In genomic region chr12:131896811-131897270, GRCh38 we compare ENCODE assay signal across 8 cellular contexts. TPM values are rescaled to one million over a fixed set of nuclear protein-coding genes. Genes with fewer than 3 reads are reported as not detected.
A peak's percentile ranks its signal among the peaks of the same experiment; 100 is the strongest.
DNase-seq lines count a peak whose midpoint lies in the region; ATAC-seq and TF ChIP-seq lines count a peak whose summit lies in the region.

No MANE protein-coding gene starts in this region.

- H3K23me2 ChIP-seq in H9 (ENCODE audit: insufficient read length, low read depth, low read length, poor library complexity, severe bottlenecking): peaks cover 7% of the 10 kb centered on the region

- H3K36me3 Mint-ChIP-seq in H9 (ENCODE audit: insufficient read depth in 1 of 3, low read depth in 3 of 3): peaks cover 9 to 16% (median 13%) of the 10 kb centered on the region in 3 experiments; a peak in 6 of 7 replicates
- no peaks in the 10 kb centered on the region for H3K36me3 Mint-ChIP-seq in activated T-helper 17 cell treated with anti-CD3 and anti-CD28 coated beads, Interleukin-2, amount 50 U/mL, for 72 hours (ENCODE audit: low read depth)

- H3K27me3 ChIP-seq in H9 (ENCODE audit: insufficient read depth, low read length) (no peaks in the 10 kb centered on the region), right cardiac atrium (ENCODE audit: control insufficient read depth, insufficient read depth) (no peaks in the 10 kb centered on the region), skeletal muscle tissue (ENCODE audit: control insufficient read depth in 3 of 3, insufficient read depth in 3 of 3, low read length in 3 of 3) (no peaks in the 10 kb centered on the region)

- H3K4ac ChIP-seq in H9 (ENCODE audit: low read depth, low read length): no peak overlapping the region; the same call in 1 of the 2 replicates

- H3K9me3 ChIP-seq in H9 (ENCODE audit: control insufficient read depth, low read depth, low read length) (no peaks in the 10 kb centered on the region), right cardiac atrium (ENCODE audit: control insufficient read depth, low read length) (no peaks in the 10 kb centered on the region), skeletal muscle tissue (ENCODE audit: control insufficient read depth in 3 of 3, low read length in 3 of 3) (no peaks in the 10 kb centered on the region)

- intact Hi-C loops in right cardiac atrium (cut with DNase I): loop anchor here in 1 of 4 donors (5.0 kb wide), 1 partner anchor 50 kb away; the partner anchor contains the start of gene EP400

- H3K14ac ChIP-seq in H9 (ENCODE audit: insufficient read depth, low read length): no peak overlapping the region; the same call in 1 of the 2 replicates

- no peak overlapping the region for H3T11ph ChIP-seq in H9 (ENCODE audit: low read length)

- H3K27ac Mint-ChIP-seq in H9: peak overlapping the region in 1 of 3 experiments; percentile 55; a peak in 2 of 7 replicates
- peak overlapping the region; percentile 43 for H3K27ac Mint-ChIP-seq in activated T-helper 17 cell treated with anti-CD3 and anti-CD28 coated beads, Interleukin-2, amount 50 U/mL, for 72 hours

- H3K4me2 ChIP-seq in H9 (ENCODE audit: insufficient read depth, insufficient read length, low read length): peak overlapping the region; percentile 7

- H3K9me3 Mint-ChIP-seq in H9: peaks cover 0 to under 1% of the 10 kb centered on the region in 2 experiments; a peak in 2 of 5 replicates
- no peaks in the 10 kb centered on the region for H3K9me3 Mint-ChIP-seq in activated T-helper 17 cell treated with anti-CD3 and anti-CD28 coated beads, Interleukin-2, amount 50 U/mL, for 72 hours

- H2BK5ac ChIP-seq in H9 (ENCODE audit: insufficient read length, low read length): no peak overlapping the region

- no peak overlapping the region for H3K4me3 ChIP-seq in right cardiac atrium (ENCODE audit: low read length)
- H3K4me3 ChIP-seq in skeletal muscle tissue (ENCODE audit: low read length in 3 of 3): peak overlapping the region; percentile 80 to 88 (median 88)

- H3K4me3 Mint-ChIP-seq in H9: peak overlapping the region; percentile 70 to 75
- H3K4me3 Mint-ChIP-seq in activated T-helper 17 cell treated with anti-CD3 and anti-CD28 coated beads, Interleukin-2, amount 50 U/mL, for 72 hours: peak overlapping the region; percentile 78

- peaks cover 11 to 30% of the 10 kb centered on the region in 2 experiments for H3K4me1 Mint-ChIP-seq in H9
- H3K4me1 Mint-ChIP-seq in activated T-helper 17 cell treated with anti-CD3 and anti-CD28 coated beads, Interleukin-2, amount 50 U/mL, for 72 hours: no peaks in the 10 kb centered on the region

- no peaks in the 10 kb centered on the region for H3K79me1 ChIP-seq in H9 (ENCODE audit: insufficient read depth, low read depth, low read length, poor library complexity, severe bottlenecking)

- no peak overlapping the region for H3K23ac ChIP-seq in H9 (ENCODE audit: insufficient read length, low read depth, low read length)

- no peak overlapping the region for H2AK5ac ChIP-seq in H9 (ENCODE audit: insufficient read length, low read length)

- no peaks in the 10 kb centered on the region for H3K79me2 ChIP-seq in H9 (ENCODE audit: insufficient read depth, low read length)

- peak overlapping the region; percentile 68; the same call in 1 of the 2 replicates for H2BK15ac ChIP-seq in H9 (ENCODE audit: low read depth, low read length)

- H2BK12ac ChIP-seq in H9 (ENCODE audit: insufficient read length, low read depth, low read length): peak overlapping the region; percentile 77

- H4K91ac ChIP-seq in H9 (ENCODE audit: insufficient read length, low read depth, low read length): peak overlapping the region; percentile 59

- no peak overlapping the region for H4K5ac ChIP-seq in H9 (ENCODE audit: insufficient read length, low read depth, low read length)

- H2AFZ ChIP-seq in H9 (ENCODE audit: low read length): no peak overlapping the region

- no peak for TF ChIP-seq CTCF in H9 (conservative IDR thresholded peaks at IDR 0.05)

- no peak overlapping the region for H4K8ac ChIP-seq in H9 (replicated peaks; ENCODE audit: insufficient read length, low read depth, low read length)

- WGBS in H9 (ENCODE audit: extremely low coverage, insufficient read length, low lambda C conversion rate): no CpG with 5 or more reads among the region's 14 CpGs
- 61% methylated on average over 14 of the region's 14 CpGs for WGBS in right cardiac atrium

- peaks cover 9 to 16% (median 9%) of the 10 kb centered on the region in 3 donors for H3K36me3 ChIP-seq in skeletal muscle tissue (ENCODE audit: control insufficient read depth in 3 of 3, insufficient read depth in 3 of 3, low read length in 3 of 3)

- H3K4me1 ChIP-seq in H9 (ENCODE audit: insufficient read depth, low read length): no peaks in the 10 kb centered on the region
- peaks cover 3% of the 10 kb centered on the region for H3K4me1 ChIP-seq in right cardiac atrium (ENCODE audit: control insufficient read depth, insufficient read depth, low read length)
- H3K4me1 ChIP-seq in skeletal muscle tissue (ENCODE audit: control insufficient read depth in 3 of 3, insufficient read depth in 3 of 3, low read length in 3 of 3): peaks cover 41 to 47% (median 45%) of the 10 kb centered on the region in 3 donors

- H3K27ac ChIP-seq in H9 (ENCODE audit: insufficient read length, low read depth, low read length) (no peak overlapping the region), right cardiac atrium (ENCODE audit: low read length) (peak overlapping the region; percentile 95), skeletal muscle tissue (ENCODE audit: low read depth, low read length) (peak overlapping the region; percentile 100)

- DNase-seq in H9 (no peak), right cardiac atrium (peak; percentile 91 to 96 (median 96)), T-helper 9 cell (no peak), SW480 (ENCODE audit: low spot score) (no peak), C1 segment of cervical spinal cord (lab: John Stamatoyannopoulos, UW) (no peak)

- no peak for ATAC-seq in activated T-helper 17 cell treated with anti-CD3 and anti-CD28 coated beads, Interleukin-2, amount 50 U/mL, for 72 hours (replicated peaks)
- ATAC-seq in right cardiac atrium (peak; percentile 80 to 84), GM21381 (IDR thresholded peaks at IDR 0.05; ENCODE audit: unreplicated experiment) (no peak)

- no peak overlapping the region for H2BK120ac ChIP-seq in H9 (ENCODE audit: low read depth, low read length, poor library complexity, severe bottlenecking)

- H4K20me1 ChIP-seq in H9 (ENCODE audit: control insufficient read depth, insufficient read depth, insufficient read length): no peaks in the 10 kb centered on the region

- H2BK20ac ChIP-seq in H9 (ENCODE audit: low read depth, low read length, poor library complexity, severe bottlenecking): no peak overlapping the region

- H3K9ac ChIP-seq in H9 (ENCODE audit: extremely low read depth, insufficient read length, low read length) (peak overlapping the region; percentile 18), skeletal muscle tissue (ENCODE audit: low read depth in 1 of 3, low read length in 3 of 3) (peak overlapping the region; percentile 23 to 98 (median 97))

- H3K56ac ChIP-seq in H9 (ENCODE audit: insufficient read length, low read depth, low read length): no peak overlapping the region

- H3K18ac ChIP-seq in H9 (ENCODE audit: insufficient read length, low read depth, low read length): peak overlapping the region; percentile 41

- H3K27me3 Mint-ChIP-seq in H9 (ENCODE audit: low read depth): no peaks in the 10 kb centered on the region
- H3K27me3 Mint-ChIP-seq in activated T-helper 17 cell treated with anti-CD3 and anti-CD28 coated beads, Interleukin-2, amount 50 U/mL, for 72 hours: no peaks in the 10 kb centered on the region

RNA-seq across cellular contexts. Expression of gene ULK1, which starts 2.4 kb away (rescaled TPM):
- 52.7 and 57.2 TPM in 2 replicates for total RNA-seq in H9 (2021)
- 10 to 100 TPM; 14.7 to 21.5 TPM for total RNA-seq in activated T-helper 17 cell treated with anti-CD3 and anti-CD28 coated beads, Interleukin-2, amount 50 U/mL, for 72 hours
- total RNA-seq in right cardiac atrium: 10 to 100 TPM; 33.4 to 51.3 (median 48.0) TPM
- 29.4 TPM for polyA plus RNA-seq in right cardiac atrium
- 5.7 TPM for total RNA-seq in skeletal muscle tissue

RNA-seq across cellular contexts. Expression of gene PUS1, which starts 32.2 kb away (rescaled TPM):
- total RNA-seq in H9 (2021): 116 and 117 TPM in 2 replicates
- 10 to 100 TPM; 31.5 to 75.2 TPM for total RNA-seq in activated T-helper 17 cell treated with anti-CD3 and anti-CD28 coated beads, Interleukin-2, amount 50 U/mL, for 72 hours
- total RNA-seq in right cardiac atrium: 10 to 100 TPM in 1 of 4 donors, 1 to 10 TPM in 3; 7.2 to 13.7 (median 7.9) TPM
- 7.2 TPM for polyA plus RNA-seq in right cardiac atrium
- total RNA-seq in skeletal muscle tissue: 4.7 TPM

RNA-seq across cellular contexts. Expression of gene EP400, which starts 52.9 kb away (rescaled TPM):
- total RNA-seq in H9 (2021): 53.3 and 61.7 TPM in 2 replicates
- total RNA-seq in activated T-helper 17 cell treated with anti-CD3 and anti-CD28 coated beads, Interleukin-2, amount 50 U/mL, for 72 hours: 10 to 100 TPM; 47.1 to 60.0 TPM
- total RNA-seq in right cardiac atrium: 10 to 100 TPM; 15.5 to 21.6 (median 18.1) TPM
- 10.1 TPM for polyA plus RNA-seq in right cardiac atrium
- total RNA-seq in skeletal muscle tissue: 11.0 TPM

Comparison
In these comparisons a context has a peak if more than half of its experiments do, and no peak if none do; other contexts are left out.
1. DNase-seq: peak in right cardiac atrium (3 of 3); none in H9 (single experiment), T-helper 9 cell (single experiment), SW480 (single experiment) and C1 segment of cervical spinal cord (0 of 14).
2. ATAC-seq: peak in right cardiac atrium (2 of 2); none in activated T-helper 17 cell treated with anti-CD3 and anti-CD28 coated beads, Interleukin-2, amount 50 U/mL, for 72 hours (single experiment) and GM21381 (single experiment).